8 cellular contexts compared by ENCODE assay signal in the genomic region with DNA sequence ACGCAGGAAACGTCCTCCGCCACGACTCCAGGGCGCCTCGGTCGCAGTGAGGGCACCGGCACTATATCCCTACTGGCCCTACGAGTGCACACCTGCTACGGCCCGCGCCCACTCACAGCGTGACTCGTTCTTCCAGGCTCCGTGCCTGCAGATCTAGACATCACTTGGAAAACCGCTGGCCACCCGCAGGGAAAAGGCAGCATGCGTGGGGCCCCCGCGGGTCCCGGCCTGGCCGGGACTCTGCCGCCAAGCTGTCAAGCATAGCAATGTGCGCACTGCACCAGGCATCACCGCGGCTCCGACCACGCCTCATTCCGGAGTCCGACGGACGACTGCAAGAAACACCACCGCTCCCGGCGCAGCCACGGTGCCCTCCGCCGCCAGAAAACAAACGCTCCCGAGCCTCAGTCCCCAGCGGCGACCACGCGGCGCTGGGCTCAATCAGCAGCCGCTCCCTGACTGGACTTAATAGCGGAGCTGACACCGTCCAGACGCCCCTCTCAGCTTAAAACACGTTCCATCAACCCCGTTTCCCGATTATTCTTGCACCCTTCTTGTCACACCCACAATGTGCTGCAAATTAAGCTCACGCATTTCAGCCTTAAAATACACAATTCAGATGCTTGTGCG. TPM values are rescaled to one million over a fixed set of nuclear protein-coding genes. Genes with fewer than 3 reads are reported as not detected.
DNase-seq lines count a peak whose midpoint lies in the region; ATAC-seq and FAIRE-seq lines count a peak whose summit lies in the region.

No MANE protein-coding gene starts in this region.

- no peaks in the 10 kb centered on the region for H3K9me3 ChIP-seq in BLaER1 treated with 17β-estradiol and CSF1 and Interleukin-3, amounts not matched to agents 10 nM and 100 nM (replicated peaks in 1 of 11)
- no peaks in the 10 kb centered on the region for H3K9me3 ChIP-seq in small intestine (ENCODE audit: control insufficient read depth, low read depth)

- peak overlapping the region in 10 of 11 experiments; percentile 46 to 78 (median 64); a peak in 18 of 22 replicates for H3K27ac ChIP-seq in BLaER1 treated with 17β-estradiol and CSF1 and Interleukin-3, amounts not matched to agents 10 nM and 100 nM
- H3K27ac ChIP-seq in small intestine (ENCODE audit: low read depth in 1 of 2, low read length in 1 of 2), result peak overlapping the region; percentile 77 to 92

- FAIRE-seq in GM19239 (lab: Jason Lieb, UNC) (no peak), small intestine (lab: Jason Lieb, UNC) (no peak)

- DNase-seq in GM19239 (ENCODE audit: insufficient read length, low spot score), result peak; percentile 68
- DNase-seq in SK-MEL-5 (ENCODE audit: low read depth, low spot score), result peak; percentile 40
- peak; percentile 50 to 59 for DNase-seq in T47D (ENCODE audit: low read depth in 1 of 2, low spot score in 1 of 2)
- DNase-seq in immature natural killer cell, result peak in 2 of 3 donors; percentile 4 to 16
- DNase-seq in small intestine, result peak; percentile 80
- DNase-seq in NCI-H1048 (lab: John Stamatoyannopoulos, UW), result no peak

- H3K36me3 ChIP-seq in BLaER1 treated with 17β-estradiol and CSF1 and Interleukin-3, amounts not matched to agents 10 nM and 100 nM, result no peaks in the 10 kb centered on the region
- no peaks in the 10 kb centered on the region for H3K36me3 ChIP-seq in small intestine (ENCODE audit: control insufficient read depth in 2 of 2, insufficient read depth in 2 of 2, low read length in 2 of 2)

- H3K9ac ChIP-seq in BLaER1 treated with 17β-estradiol and CSF1 and Interleukin-3, amounts not matched to agents 10 nM and 100 nM, result peak overlapping the region; percentile 71 to 84 (median 79)

- peaks cover 0 to 24% (median 13%) of the 10 kb centered on the region in 11 experiments; a peak in 17 of 22 replicates for H3K27me3 ChIP-seq in BLaER1 treated with 17β-estradiol and CSF1 and Interleukin-3, amounts not matched to agents 10 nM and 100 nM
- H3K27me3 ChIP-seq in small intestine (ENCODE audit: control insufficient read depth in 2 of 2, insufficient read depth in 2 of 2, low read length in 2 of 2), result no peaks in the 10 kb centered on the region

- peak overlapping the region in 1 of 6 donors; percentile 1 for H3K27ac Mint-ChIP-seq in immature natural killer cell

- peaks cover 0 to 3% (median 0%) of the 10 kb centered on the region in 6 donors for H3K9me3 Mint-ChIP-seq in immature natural killer cell

- H4K20me1 ChIP-seq in BLaER1 treated with 17β-estradiol and CSF1 and Interleukin-3, amounts not matched to agents 10 nM and 100 nM, result peaks cover 32 to 55% (median 43%) of the 10 kb centered on the region in 11 experiments

- peak overlapping the region; percentile 80 to 97 (median 88) for H3K4me3 ChIP-seq in BLaER1 treated with 17β-estradiol and CSF1 and Interleukin-3, amounts not matched to agents 10 nM and 100 nM
- peak overlapping the region; percentile 84 to 97 for H3K4me3 ChIP-seq in small intestine (ENCODE audit: low read depth in 1 of 2, low read length in 2 of 2)

- H3K4me2 ChIP-seq in BLaER1 treated with 17β-estradiol and CSF1 and Interleukin-3, amounts not matched to agents 10 nM and 100 nM, result peak overlapping the region; percentile 92 to 100 (median 99)

- in situ Hi-C loops in SK-MEL-5 (cut with HindIII; ENCODE audit: low pct_unique_long_range_greater_than_20kb, low sequenced_read_pairs), result no loop called here
- in situ Hi-C loops in T47D (cut with HindIII; ENCODE audit: low pct_unique_long_range_greater_than_20kb, low sequenced_read_pairs), result no loop called here

- peaks cover 9 to 24% (median 10%) of the 10 kb centered on the region in 3 donors for H3K27me3 Mint-ChIP-seq in immature natural killer cell (ENCODE audit: low read depth in 3 of 3)

- WGBS in small intestine, 3 donors, result 0 to 1% (median 1%) methylated on average over 52 to 54 of the region's 54 CpGs

- ATAC-seq in HG03378 (IDR thresholded peaks at IDR 0.05; ENCODE audit: unreplicated experiment), result peak; percentile 61

- no peaks in the 10 kb centered on the region for H3K36me3 Mint-ChIP-seq in immature natural killer cell

- peaks cover 15 to 17% of the 10 kb centered on the region in 2 donors for H3K4me1 Mint-ChIP-seq in immature natural killer cell

- H3K4me3 Mint-ChIP-seq in immature natural killer cell, result peak overlapping the region; percentile 84 to 95 (median 85)

- H3K4me1 ChIP-seq in BLaER1 treated with 17β-estradiol and CSF1 and Interleukin-3, amounts not matched to agents 10 nM and 100 nM, result peaks cover 24 to 55% (median 35%) of the 10 kb centered on the region in 10 experiments
- H3K4me1 ChIP-seq in small intestine (ENCODE audit: control insufficient read depth in 2 of 2, insufficient read depth in 1 of 2, low read depth in 1 of 2, low read length in 1 of 2), result peaks cover 2 to 4% of the 10 kb centered on the region in 2 donors

RNA-seq across cellular contexts. Expression of a gene that starts 1.0 kb away (rescaled TPM):
- 83.3 and 92.3 TPM in 2 replicates for total RNA-seq in SK-MEL-5 (2014; rRNA removed; shearing (Covaris generic))
- 72.4 and 83.1 TPM in 2 replicates for polyA plus RNA-seq in SK-MEL-5 (2015; cell fraction: cytosol; rRNA removed)
- polyA plus RNA-seq in SK-MEL-5 (2015; cell fraction: nucleus; rRNA removed), result 101 TPM in 2 replicates
- polyA plus RNA-seq in immature natural killer cell, result 1 to 10 TPM; 3.4 to 5.6 (median 3.7) TPM
- polyA plus RNA-seq in small intestine, result 10 to 100 TPM; 35.9 to 59.9 (median 43.7) TPM

Comparison
In these comparisons a context has a peak if more than half of its experiments do, and no peak if none do; other contexts are left out.
1. RNA of a gene that starts 1.0 kb away (polyA plus RNA-seq): 35.9 to 59.9 TPM in small intestine; 3.4 to 5.6 TPM in immature natural killer cell; every median in the first group is over 4 times any median in the second.